9 cellular contexts compared by ENCODE assay signal in genomic region chr5:71887680-71888079, GRCh38.
DNase-seq lines count a peak whose midpoint lies in the region; ATAC-seq and TF ChIP-seq lines count a peak whose summit lies in the region.
"Had no signal": no experiment of that assay in that cellular context is flagged by ENCODE, and none has a peak within 500 bp of the region (broad histone marks: within the 10 kb centered on the region; RNA-seq: fewer than 3 reads in every experiment).

No MANE protein-coding gene starts in this region.

- peak; percentile 97 for ATAC-seq in GM19035 (IDR thresholded peaks at IDR 0.05; ENCODE audit: unreplicated experiment)
- ATAC-seq in HG03066 (IDR thresholded peaks at IDR 0.05; ENCODE audit: low read depth, unreplicated experiment), result peak; percentile 100
- peak; percentile 90 for ATAC-seq in naive thymus-derived CD4-positive, alpha-beta T cell

- H3K36me3 Mint-ChIP-seq in naive thymus-derived CD4-positive, alpha-beta T cell, result peaks cover 0 to 8% (median 0%) of the 10 kb centered on the region in 5 donors
- H3K36me3 Mint-ChIP-seq: activated naive CD4-positive, alpha-beta T cell treated with anti-CD3 and anti-CD28 coated beads, Interleukin-2, amount 50 U/mL, for 24 hours had no signal

- CTCF ChIA-PET in naive thymus-derived CD4-positive, alpha-beta T cell (lab: Charles Lee), result no interaction called here

- H3K4me3 Mint-ChIP-seq in naive thymus-derived CD4-positive, alpha-beta T cell, result peak overlapping the region in 5 of 10 donors; percentile 14 to 38 (median 29)
- H3K4me3 Mint-ChIP-seq: activated naive CD4-positive, alpha-beta T cell treated with anti-CD3 and anti-CD28 coated beads, Interleukin-2, amount 50 U/mL, for 24 hours had no signal

- peaks cover 0 to 8% (median 0%) of the 10 kb centered on the region in 7 donors for H3K4me1 Mint-ChIP-seq in naive thymus-derived CD4-positive, alpha-beta T cell

- intact Hi-C loops in naive thymus-derived CD4-positive, alpha-beta T cell (cut with micrococcal nuclease), result no loop called here
- intact Hi-C loops in dorsolateral prefrontal cortex (cut with DNase I), result no loop called here

- H3K27ac ChIP-seq in naive thymus-derived CD4-positive, alpha-beta T cell (ENCODE audit: low read depth, low read length), result no peak overlapping the region
- H3K27ac ChIP-seq in dorsolateral prefrontal cortex, result no peak overlapping the region

- H3K36me3 ChIP-seq in naive thymus-derived CD4-positive, alpha-beta T cell (ENCODE audit: control insufficient read depth in 2 of 3, insufficient read depth in 3 of 3, low read length in 3 of 3), result no peaks in the 10 kb centered on the region

- POLR2A ChIA-PET in naive thymus-derived CD4-positive, alpha-beta T cell (lab: Charles Lee), result no interaction called here

- peaks cover 7 to 32% (median 20%) of the 10 kb centered on the region in 5 donors for H3K27me3 Mint-ChIP-seq in naive thymus-derived CD4-positive, alpha-beta T cell

- peak overlapping the region in 2 of 9 donors; percentile 21 to 43 for H3K27ac Mint-ChIP-seq in naive thymus-derived CD4-positive, alpha-beta T cell
- H3K27ac Mint-ChIP-seq: activated naive CD4-positive, alpha-beta T cell treated with anti-CD3 and anti-CD28 coated beads, Interleukin-2, amount 50 U/mL, for 24 hours had no signal

- H3K9me3 Mint-ChIP-seq in naive thymus-derived CD4-positive, alpha-beta T cell, result peaks cover 0 to 12% (median 4%) of the 10 kb centered on the region in 11 donors

- TF ChIP-seq CTCF in dorsolateral prefrontal cortex (IDR thresholded peaks at IDR 0.05 in 54 of 56, conservative IDR thresholded peaks at IDR 0.05 in 2 of 56; ENCODE audit: low read depth in 1 of 56, partially characterized antibody in 56 of 56), result no peak

- H3K4me3 ChIP-seq in naive thymus-derived CD4-positive, alpha-beta T cell (ENCODE audit: low read length), result no peak overlapping the region
- no peak overlapping the region for H3K4me3 ChIP-seq in dorsolateral prefrontal cortex

- H3K9me3 ChIP-seq in naive thymus-derived CD4-positive, alpha-beta T cell (ENCODE audit: control insufficient read depth in 2 of 3, low read length in 3 of 3), result no peaks in the 10 kb centered on the region

- H3K27me3 ChIP-seq in naive thymus-derived CD4-positive, alpha-beta T cell (ENCODE audit: control insufficient read depth in 2 of 2, insufficient read depth in 2 of 2, low read length in 2 of 2), result no peaks in the 10 kb centered on the region
- no peaks in the 10 kb centered on the region for H3K27me3 ChIP-seq in dorsolateral prefrontal cortex

- DNase-seq in DMS114 treated with DMSO at 0.1 percent for 48 hours (lab: John Stamatoyannopoulos, UW; ENCODE audit: unreplicated experiment) (peak; percentile 40), NOMO-1 treated with dmso at 0.1 percent for 144 hours (lab: John Stamatoyannopoulos, UW; ENCODE audit: unreplicated experiment) (peak; percentile 45), dorsolateral prefrontal cortex (no peak), activated gamma-delta T cell (lab: John Stamatoyannopoulos, UW) (no peak)
- DNase-seq in central memory CD4-positive, alpha-beta T cell, result peak; percentile 57
- peak in 7 of 9 donors; percentile 5 to 47 (median 36) for DNase-seq in naive thymus-derived CD4-positive, alpha-beta T cell

- no peaks in the 10 kb centered on the region for H3K4me1 ChIP-seq in naive thymus-derived CD4-positive, alpha-beta T cell (ENCODE audit: control insufficient read depth in 2 of 2, insufficient read depth in 2 of 2, low read length in 2 of 2)

Comparison
In these comparisons a context has a peak if more than half of its experiments do, and no peak if none do; other contexts are left out.
1. DNase-seq: peak in DMS114 treated with DMSO at 0.1 percent for 48 hours (single experiment), NOMO-1 treated with dmso at 0.1 percent for 144 hours (single experiment), central memory CD4-positive, alpha-beta T cell (single experiment) and naive thymus-derived CD4-positive, alpha-beta T cell (7 of 9); none in dorsolateral prefrontal cortex (0 of 10) and activated gamma-delta T cell (single experiment).
2. Peak in every context shown above with its lines, with median percentiles within 50 percentile points of each other: ATAC-seq.